In the genomic region with DNA sequence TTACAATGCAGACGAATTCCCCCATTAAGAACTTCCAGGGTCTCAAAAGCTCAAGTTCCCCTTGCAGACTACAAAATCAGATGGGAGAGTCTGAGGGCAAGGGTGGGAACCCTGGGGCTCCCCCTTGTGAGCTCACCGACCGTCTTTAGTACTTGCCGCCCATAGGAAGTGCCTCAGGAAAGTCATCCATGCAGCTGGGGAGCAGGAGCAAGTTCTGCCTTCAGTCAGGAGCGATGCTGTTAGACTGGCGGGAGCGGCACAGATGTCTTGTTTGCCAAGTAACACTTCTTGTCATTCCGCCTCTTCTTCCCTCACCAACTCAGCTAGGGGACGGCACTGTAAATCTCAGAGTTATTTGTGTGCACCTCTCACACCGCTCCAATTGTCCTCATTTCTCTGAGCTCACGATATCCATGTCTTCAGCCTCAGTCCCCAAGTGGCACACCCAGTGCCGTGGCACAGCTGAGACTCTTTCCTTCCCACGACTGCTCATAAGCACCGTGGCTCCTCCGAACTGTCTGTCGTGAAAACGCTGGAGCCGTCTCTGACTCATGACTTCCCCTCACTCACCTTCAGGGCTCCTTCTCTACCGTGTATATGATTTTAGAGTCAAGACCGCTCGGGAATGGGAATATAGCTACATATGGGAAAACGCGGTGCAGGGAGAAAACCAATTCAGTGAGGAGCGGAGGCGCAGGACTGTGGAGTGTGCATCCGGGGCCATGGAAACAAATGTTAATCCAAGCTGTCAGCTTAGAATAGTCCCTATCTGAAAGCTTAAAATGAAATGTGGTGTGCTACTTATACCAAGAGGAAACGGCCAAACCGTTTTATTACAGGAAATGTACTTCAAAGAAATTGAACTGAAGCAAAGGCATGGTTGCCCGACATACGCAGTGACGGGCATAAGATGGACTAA, we compare ENCODE assay signal across 8 cellular contexts. TPM values are rescaled to one million over a fixed set of nuclear protein-coding genes. Genes with fewer than 3 reads are reported as not detected.
DNase-seq lines count a peak whose midpoint lies in the region; ATAC-seq and TF ChIP-seq lines count a peak whose summit lies in the region.

No MANE protein-coding gene starts in this region.

- H3K27ac Mint-ChIP-seq in nephron progenitor cell = peak overlapping the region; percentile 89

- H3K4me1 Mint-ChIP-seq in nephron progenitor cell = peaks cover 63% of the 10 kb centered on the region

- TF ChIP-seq POLR2A in prostate gland (IDR thresholded peaks at IDR 0.05) = no peak

- no peaks in the 10 kb centered on the region for H3K9me3 ChIP-seq in prostate gland

- ATAC-seq in HG03354 (IDR thresholded peaks at IDR 0.05; ENCODE audit: poor library complexity, severe bottlenecking, unreplicated experiment) = peak; percentile 53
- ATAC-seq in GM19328 (IDR thresholded peaks at IDR 0.05; ENCODE audit: unreplicated experiment) = no peak

- H3K4me1 ChIP-seq in prostate gland (replicated peaks) = no peaks in the 10 kb centered on the region

- no peak overlapping the region for H3K27ac ChIP-seq in prostate gland

- H3K9me3 Mint-ChIP-seq in nephron progenitor cell = peaks cover 24% of the 10 kb centered on the region

- 80% methylated on average over 31 of the region's 31 CpGs for WGBS in prostate gland

- DNase-seq in activated T-cell treated with anti-CD3 and anti-CD28 coated beads for 24 hours (ENCODE audit: low read depth) (peak; percentile 51), nephron progenitor cell (no peak), NCI-H2227 (lab: John Stamatoyannopoulos, UW; ENCODE audit: unreplicated experiment) (no peak), prostate gland (ENCODE audit: low spot score) (no peak), NCI-H1092 (lab: John Stamatoyannopoulos, UW) (no peak)

- peaks cover 78% of the 10 kb centered on the region for H3K36me3 Mint-ChIP-seq in nephron progenitor cell (ENCODE audit: low read depth)

- H3K4me3 ChIP-seq in GM12875 (ENCODE audit: low read depth, low read length) (peak overlapping the region; percentile 12), prostate gland (no peak overlapping the region)

- intact Hi-C loops in prostate gland (cut with DNase I) = no loop called here

- peaks cover 3% of the 10 kb centered on the region for H3K27me3 Mint-ChIP-seq in nephron progenitor cell (ENCODE audit: low read depth, poor library complexity)

- no peaks in the 10 kb centered on the region for H3K27me3 ChIP-seq in prostate gland (replicated peaks; ENCODE audit: insufficient read depth)

- H3K4me3 Mint-ChIP-seq in nephron progenitor cell = no peak overlapping the region

- TF ChIP-seq CTCF in GM12875 (IDR thresholded peaks at IDR 0.05; ENCODE audit: borderline replicate concordance, insufficient read depth, low read depth, low read length) (no peak), nephron progenitor cell (IDR thresholded peaks at IDR 0.05) (no peak), prostate gland (IDR thresholded peaks at IDR 0.05) (no peak)

- no peaks in the 10 kb centered on the region for H3K36me3 ChIP-seq in prostate gland

RNA-seq across cellular contexts. Expression of gene UXS1, which starts 34.0 kb away (rescaled TPM):
- total RNA-seq in prostate gland = 10 to 100 TPM; 30.7 to 54.8 TPM
